ENCODE assay signal across 15 cellular contexts in genomic region chr1:5099558-5099957, GRCh38.
DNase-seq lines count a peak whose midpoint lies in the region; ATAC-seq and TF ChIP-seq lines count a peak whose summit lies in the region.
"Had no signal": no experiment of that assay in that cellular context is flagged by ENCODE, and none has a peak within 500 bp of the region (broad histone marks: within the 10 kb centered on the region; RNA-seq: fewer than 3 reads in every experiment).

No MANE protein-coding gene starts in this region.

- intact Hi-C loops in prostate gland (cut with DNase I), result no loop called here

- H3K4me3 ChIP-seq in LNCaP clone FGC (ENCODE audit: low read depth, low read length) (no peak overlapping the region), WERI-Rb-1 (ENCODE audit: low read depth, low read length) (no peak overlapping the region), prostate gland (no peak overlapping the region)
- H3K4me3 ChIP-seq: sigmoid colon had no signal

- H3K4me1 Mint-ChIP-seq in activated CD8-positive, alpha-beta memory T cell treated with anti-CD3 and anti-CD28 coated beads, Interleukin-2, amount 10 ng/mL, durations not matched to agents 7 days and 5 days, result no peaks in the 10 kb centered on the region
- H3K4me1 Mint-ChIP-seq: immature natural killer cell had no signal

- no peaks in the 10 kb centered on the region for H3K36me3 Mint-ChIP-seq in activated CD8-positive, alpha-beta memory T cell treated with anti-CD3 and anti-CD28 coated beads, Interleukin-2, amount 10 ng/mL, durations not matched to agents 7 days and 5 days
- H3K36me3 Mint-ChIP-seq: immature natural killer cell had no signal

- H3K27me3 Mint-ChIP-seq in activated CD8-positive, alpha-beta memory T cell treated with anti-CD3 and anti-CD28 coated beads, Interleukin-2, amount 10 ng/mL, durations not matched to agents 7 days and 5 days, result no peaks in the 10 kb centered on the region

- 15% methylated on average over 2 of the region's 2 CpGs for WGBS in prostate gland

- CTCF ChIA-PET in activated CD8-positive, alpha-beta memory T cell treated with anti-CD3 and anti-CD28 coated beads, Interleukin-2, amount 10 ng/mL, durations not matched to agents 7 days and 5 days (lab: Charles Lee), result interaction anchor here (1.1 kb wide), 1 partner anchor 9 kb away, joined by 3 read pairs; no protein-coding TSS in a partner anchor

- no peaks in the 10 kb centered on the region for H3K4me1 ChIP-seq in prostate gland (replicated peaks)
- H3K4me1 ChIP-seq: BE2C, sigmoid colon had no signal

- TF ChIP-seq POLR2A in prostate gland (IDR thresholded peaks at IDR 0.05), result no peak

- H3K27ac ChIP-seq in WERI-Rb-1 (no peak overlapping the region), prostate gland (no peak overlapping the region)
- H3K27ac ChIP-seq: sigmoid colon had no signal

- peak; percentile 92 for DNase-seq in LNCaP clone FGC (ENCODE audit: low read depth)
- DNase-seq in NCI-H2196 (lab: John Stamatoyannopoulos, UW; ENCODE audit: unreplicated experiment), result peak; percentile 87
- no peak for DNase-seq in WERI-Rb-1
- DNase-seq in prostate gland (ENCODE audit: low spot score), result peak; percentile 30
- no peak for DNase-seq in activated CD8-positive, alpha-beta memory T cell treated with anti-CD3 and anti-CD28 coated beads, Interleukin-2, amount 10 ng/mL, durations not matched to agents 7 days and 5 days
- DNase-seq in activated CD4-positive, CD25-positive, alpha-beta regulatory T cell (lab: John Stamatoyannopoulos, UW), result no peak
- DNase-seq: BE2C; DND-41; immature natural killer cell; NCI-H446; nucleus accumbens; sigmoid colon; stimulated activated CD4-positive, alpha-beta T cell treated with anti-CD3 and anti-CD28 coated beads, Interleukin-4, amount 100 ng/mL, for 1 hour; stimulated activated CD8-positive, alpha-beta memory T cell treated with anti-CD3 and anti-CD28 coated beads, Interleukin-4, amount 100 ng/mL, for 48 hours had no signal

- H3K36me3 ChIP-seq in WERI-Rb-1, result no peaks in the 10 kb centered on the region
- H3K36me3 ChIP-seq in prostate gland, result no peaks in the 10 kb centered on the region
- H3K36me3 ChIP-seq: BE2C, sigmoid colon had no signal

- H3K9me3 Mint-ChIP-seq in activated CD8-positive, alpha-beta memory T cell treated with anti-CD3 and anti-CD28 coated beads, Interleukin-2, amount 10 ng/mL, durations not matched to agents 7 days and 5 days (ENCODE audit: low read depth), result peaks cover 9% of the 10 kb centered on the region

- ATAC-seq in activated CD8-positive, alpha-beta memory T cell treated with anti-CD3 and anti-CD28 coated beads, Interleukin-2, amount 10 ng/mL, durations not matched to agents 7 days and 5 days, result no peak
- ATAC-seq in GM19351 (IDR thresholded peaks at IDR 0.05; ENCODE audit: unreplicated experiment), result no peak

- H3K27me3 ChIP-seq in WERI-Rb-1 (ENCODE audit: insufficient read depth, low read depth, severe bottlenecking), result peaks cover 30% of the 10 kb centered on the region
- H3K27me3 ChIP-seq in prostate gland (replicated peaks; ENCODE audit: insufficient read depth), result no peaks in the 10 kb centered on the region
- H3K27me3 ChIP-seq: BE2C, sigmoid colon had no signal

- H3K4me3 Mint-ChIP-seq in activated CD8-positive, alpha-beta memory T cell treated with anti-CD3 and anti-CD28 coated beads, Interleukin-2, amount 10 ng/mL, durations not matched to agents 7 days and 5 days, result no peak overlapping the region
- H3K4me3 Mint-ChIP-seq: immature natural killer cell had no signal

- H3K9me3 ChIP-seq in WERI-Rb-1 (ENCODE audit: severe bottlenecking) (no peaks in the 10 kb centered on the region), prostate gland (no peaks in the 10 kb centered on the region)
- H3K9me3 ChIP-seq: BE2C, sigmoid colon had no signal

- no peak overlapping the region for H3K27ac Mint-ChIP-seq in activated CD8-positive, alpha-beta memory T cell treated with anti-CD3 and anti-CD28 coated beads, Interleukin-2, amount 10 ng/mL, durations not matched to agents 7 days and 5 days
- H3K27ac Mint-ChIP-seq: immature natural killer cell had no signal

- TF ChIP-seq CTCF in LNCaP clone FGC (IDR thresholded peaks at IDR 0.05; ENCODE audit: control insufficient read depth, extremely low read depth, insufficient read depth), result peak; percentile 50
- TF ChIP-seq CTCF in WERI-Rb-1 (IDR thresholded peaks at IDR 0.05; ENCODE audit: low read depth, low read length), result 0 out of 2 replicates have a peak, but pooled peaks have one; percentile 4
- peak in 1 of 4 experiments; percentile 25 for TF ChIP-seq CTCF in prostate gland (IDR thresholded peaks at IDR 0.05)

Comparison
In these comparisons a context has a peak if more than half of its experiments do, and no peak if none do; other contexts are left out.
1. DNase-seq: peak in LNCaP clone FGC (single experiment), NCI-H2196 (single experiment) and prostate gland (single experiment); none in WERI-Rb-1 (single experiment), activated CD8-positive, alpha-beta memory T cell treated with anti-CD3 and anti-CD28 coated beads, Interleukin-2, amount 10 ng/mL, durations not matched to agents 7 days and 5 days (single experiment) and activated CD4-positive, CD25-positive, alpha-beta regulatory T cell (0 of 4).